9 cellular contexts compared by ENCODE assay signal in the genomic region with DNA sequence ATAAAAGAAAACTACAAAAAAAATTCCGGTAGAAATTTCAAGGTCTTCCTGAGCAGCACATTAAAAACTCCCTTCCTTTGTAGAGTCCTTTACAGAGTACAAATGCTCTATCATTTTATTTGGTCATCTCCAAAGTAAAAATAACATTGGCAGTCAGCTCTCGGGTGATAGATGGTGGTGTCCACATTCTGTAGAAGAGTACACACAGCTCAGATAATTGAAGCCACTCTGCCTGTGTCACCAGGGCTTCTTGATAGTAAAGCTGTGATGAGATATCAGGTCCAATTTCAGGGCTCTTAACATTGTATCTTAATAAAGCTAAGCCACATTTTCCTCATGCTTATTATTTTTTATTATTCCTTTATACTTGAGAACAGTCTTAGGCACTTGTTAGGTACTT.
"Had no signal": no experiment of that assay in that cellular context is flagged by ENCODE, and none has a peak within 500 bp of the region (broad histone marks: within the 10 kb centered on the region; RNA-seq: fewer than 3 reads in every experiment).

No MANE protein-coding gene starts in this region.

- H3K4me1 Mint-ChIP-seq: H9 had no signal

- DNase-seq: GM23248, GOT3, H7, H9, HCEC 1CT, HFFc6 had no signal

- H3K4me3 ChIP-seq: GM23248, GM23338, HAP-1 had no signal

- H3K9me3 ChIP-seq: HAP-1 had no signal

- H3K27ac Mint-ChIP-seq: GM23338, H9, HFFc6 had no signal

- H3K36me3 ChIP-seq: HAP-1 had no signal

- ATAC-seq: GM23338, HCT116 had no signal

- H3K4me3 Mint-ChIP-seq: GM23338, H9, HFFc6 had no signal

- H3K9me3 Mint-ChIP-seq: GM23338, H9 had no signal

- H3K27ac ChIP-seq: GM23248 had no signal

- H3K4me1 ChIP-seq: HAP-1 had no signal
